ENCODE assay signal across 9 cellular contexts in genomic region chr2:74576830-74577229, GRCh38. TPM values are rescaled to one million over a fixed set of nuclear protein-coding genes. Genes with fewer than 3 reads are reported as not detected.
A peak's percentile ranks its signal among the peaks of the same experiment; 100 is the strongest.
DNase-seq lines count a peak whose midpoint lies in the region; ATAC-seq and TF ChIP-seq lines count a peak whose summit lies in the region.
"Had no signal": no experiment of that assay in that cellular context is flagged by ENCODE, and none has a peak within 500 bp of the region (broad histone marks: within the 10 kb centered on the region; RNA-seq: fewer than 3 reads in every experiment).

No MANE protein-coding gene starts in this region.

- TF ChIP-seq CTCF in right atrium auricular region (IDR thresholded peaks at IDR 0.05), result no peak
- TF ChIP-seq CTCF in astrocyte of the cerebellum (IDR thresholded peaks at IDR 0.05; ENCODE audit: low read depth, low read length, missing control alignments), result no peak
- no peak for TF ChIP-seq CTCF in lower lobe of right lung (IDR thresholded peaks at IDR 0.05)

- H3K4me1 ChIP-seq in right atrium auricular region (peaks cover 0 to 20% of the 10 kb centered on the region in 2 donors), lower lobe of right lung (peaks cover 7% of the 10 kb centered on the region)
- H3K4me1 ChIP-seq in CD4-positive, alpha-beta memory T cell (ENCODE audit: insufficient read depth, low read length), result peaks cover 15% of the 10 kb centered on the region

- H3K27ac ChIP-seq in right atrium auricular region (no peak overlapping the region), lower lobe of right lung (peak overlapping the region; percentile 74)
- no peak overlapping the region for H3K27ac ChIP-seq in CD4-positive, alpha-beta memory T cell (ENCODE audit: low read depth, low read length)

- no peak overlapping the region for H3K4me3 Mint-ChIP-seq in CD4-positive, alpha-beta memory T cell
- H3K4me3 Mint-ChIP-seq: activated naive CD8-positive, alpha-beta T cell treated with anti-CD3 and anti-CD28 coated beads, Interleukin-2, amount 10 ng/mL, durations not matched to agents 7 days and 5 days had no signal

- ATAC-seq in Right ventricle myocardium inferior, result peak; percentile 85
- peak; percentile 87 for ATAC-seq in lower lobe of right lung
- no peak for ATAC-seq in HG02970 (IDR thresholded peaks at IDR 0.05; ENCODE audit: low FRiP score, unreplicated experiment)

- POLR2A ChIA-PET in CD4-positive, alpha-beta memory T cell (lab: Charles Lee; ENCODE audit: partially characterized antibody), result no interaction called here

- peaks cover 0 to 4% (median 0%) of the 10 kb centered on the region in 8 donors for H3K9me3 Mint-ChIP-seq in CD4-positive, alpha-beta memory T cell

- H3K27me3 Mint-ChIP-seq in CD4-positive, alpha-beta memory T cell, result peaks cover 3 to 17% of the 10 kb centered on the region in 2 donors

- H3K36me3 ChIP-seq in right atrium auricular region, result no peaks in the 10 kb centered on the region
- H3K36me3 ChIP-seq in lower lobe of right lung, result no peaks in the 10 kb centered on the region
- no peaks in the 10 kb centered on the region for H3K36me3 ChIP-seq in CD4-positive, alpha-beta memory T cell (ENCODE audit: insufficient read depth, low read length)

- H3K4me1 Mint-ChIP-seq in CD4-positive, alpha-beta memory T cell, result peaks cover 13 to 17% (median 14%) of the 10 kb centered on the region in 4 donors

- no peaks in the 10 kb centered on the region for H3K36me3 Mint-ChIP-seq in CD4-positive, alpha-beta memory T cell

- in situ Hi-C loops in astrocyte of the cerebellum (cut with HindIII; ENCODE audit: low sequenced_read_pairs), result loop anchor here (5.0 kb wide), 1 partner anchor 85 kb away; no protein-coding TSS in a partner anchor

- H3K9me3 ChIP-seq in right atrium auricular region, result no peaks in the 10 kb centered on the region
- no peaks in the 10 kb centered on the region for H3K9me3 ChIP-seq in lower lobe of right lung
- H3K9me3 ChIP-seq in CD4-positive, alpha-beta memory T cell (ENCODE audit: control insufficient read depth in 1 of 2, low read length in 2 of 2), result no peaks in the 10 kb centered on the region

- intact Hi-C loops in Right ventricle myocardium inferior (cut with DNase I), result no loop called here
- intact Hi-C loops in lower lobe of right lung (cut with DNase I), result no loop called here
- intact Hi-C loops in CD4-positive, alpha-beta memory T cell (cut with micrococcal nuclease), result no loop called here

- CTCF ChIA-PET in CD4-positive, alpha-beta memory T cell (lab: Charles Lee; ENCODE audit: partially characterized antibody), result interaction anchor here (0.9 to 4.0 kb wide), 4 partner anchors 8 to 94 kb away, joined by 3 to 26 read pairs (median 5); partner anchors contain the start of genes CCDC142 and TTC31

- no peak overlapping the region for H3K4me3 ChIP-seq in right atrium auricular region
- no peak overlapping the region for H3K4me3 ChIP-seq in astrocyte of the cerebellum (ENCODE audit: low read depth, low read length)
- no peak overlapping the region for H3K4me3 ChIP-seq in lower lobe of right lung
- H3K4me3 ChIP-seq in CD4-positive, alpha-beta memory T cell (ENCODE audit: low read length in 2 of 2), result no peak overlapping the region

- DNase-seq in Right ventricle myocardium inferior (ENCODE audit: missing footprints) (no peak), right atrium auricular region (ENCODE audit: low spot score) (no peak), astrocyte of the cerebellum (ENCODE audit: low read depth) (peak; percentile 76), lower lobe of right lung (no peak), COR-L47 (lab: John Stamatoyannopoulos, UW) (no peak), NCI-H1436 treated with DMSO at 0.1 percent for 48 hours (lab: John Stamatoyannopoulos, UW) (no peak)
- DNase-seq in CD4-positive, alpha-beta memory T cell, result no peak
- DNase-seq: activated naive CD8-positive, alpha-beta T cell treated with anti-CD3 and anti-CD28 coated beads, Interleukin-2, amount 10 ng/mL, durations not matched to agents 7 days and 5 days had no signal

- H3K27me3 ChIP-seq in right atrium auricular region, result no peaks in the 10 kb centered on the region
- no peaks in the 10 kb centered on the region for H3K27me3 ChIP-seq in lower lobe of right lung (ENCODE audit: low read depth)
- H3K27me3 ChIP-seq in CD4-positive, alpha-beta memory T cell (ENCODE audit: insufficient read depth, low read length), result no peaks in the 10 kb centered on the region

- no peak overlapping the region for H3K27ac Mint-ChIP-seq in CD4-positive, alpha-beta memory T cell
- H3K27ac Mint-ChIP-seq: activated naive CD8-positive, alpha-beta T cell treated with anti-CD3 and anti-CD28 coated beads, Interleukin-2, amount 10 ng/mL, durations not matched to agents 7 days and 5 days had no signal

RNA-seq across cellular contexts. Expression of gene DOK1, which starts 22.3 kb away (rescaled TPM):
- total RNA-seq in Right ventricle myocardium inferior (4.9 TPM), right atrium auricular region (10 to 100 TPM in 1 of 2 donors, 1 to 10 TPM in 1; 4.9 to 10.3 TPM), lower lobe of right lung (38.4 TPM)
- 10 to 100 TPM; 34.8 to 35.7 TPM for total RNA-seq in CD4-positive, alpha-beta memory T cell
- polyA plus RNA-seq in CD4-positive, alpha-beta memory T cell, result 10 to 100 TPM; 14.2 to 26.8 TPM

RNA-seq across cellular contexts. Expression of gene LOXL3, which starts 23.1 kb away (rescaled TPM):
- total RNA-seq in Right ventricle myocardium inferior, result 4.8 TPM
- 1 to 10 TPM; 3.2 to 3.9 TPM for total RNA-seq in right atrium auricular region
- total RNA-seq in lower lobe of right lung, result 12.1 TPM
- total RNA-seq in CD4-positive, alpha-beta memory T cell, result under 1 TPM; 0.25 to 0.32 TPM
- not detected for polyA plus RNA-seq in CD4-positive, alpha-beta memory T cell

RNA-seq across cellular contexts. Expression of gene HTRA2, which starts 47.1 kb away (rescaled TPM):
- total RNA-seq in Right ventricle myocardium inferior (29.2 TPM), right atrium auricular region (10 to 100 TPM; 16.0 to 27.3 TPM), lower lobe of right lung (34.3 TPM)
- 10 to 100 TPM; 39.8 to 41.1 TPM for total RNA-seq in CD4-positive, alpha-beta memory T cell
- polyA plus RNA-seq in CD4-positive, alpha-beta memory T cell, result 10 to 100 TPM; 22.0 to 25.7 TPM

RNA-seq across cellular contexts. Expression of gene AUP1, which starts 47.3 kb away (rescaled TPM):
- total RNA-seq in Right ventricle myocardium inferior, result 53.7 TPM
- 10 to 100 TPM; 55.2 to 80.9 TPM for total RNA-seq in right atrium auricular region
- 122 TPM for total RNA-seq in lower lobe of right lung
- 100 to 1,000 TPM; 153 to 158 TPM for total RNA-seq in CD4-positive, alpha-beta memory T cell
- polyA plus RNA-seq in CD4-positive, alpha-beta memory T cell, result 100 to 1,000 TPM in 1 of 2 donors, 10 to 100 TPM in 1; 91.3 to 123 TPM

RNA-seq across cellular contexts. Expression of gene DQX1, which starts 50.8 kb away (rescaled TPM):
- total RNA-seq in Right ventricle myocardium inferior (not detected), right atrium auricular region (not detected), lower lobe of right lung (0.44 TPM)
- under 1 TPM; 0.35 to 0.44 TPM for total RNA-seq in CD4-positive, alpha-beta memory T cell
- not detected for polyA plus RNA-seq in CD4-positive, alpha-beta memory T cell
